Comparison of ENCODE assay signal across 17 cellular contexts in genomic region chr2:61660511-61661388, GRCh38.
DNase-seq lines count a peak whose midpoint lies in the region; ATAC-seq, FAIRE-seq and TF ChIP-seq lines count a peak whose summit lies in the region.
"Had no signal": no experiment of that assay in that cellular context is flagged by ENCODE, and none has a peak within 500 bp of the region (broad histone marks: within the 10 kb centered on the region; RNA-seq: fewer than 3 reads in every experiment).

No MANE protein-coding gene starts in this region.

- peak; percentile 33; the same call in 1 of the 3 replicates for ATAC-seq in GM23338
- ATAC-seq in K562: peak; percentile 34; the same call in 1 of the 3 replicates
- peak; percentile 87 to 88 for ATAC-seq in right cardiac atrium
- no peak for ATAC-seq in gastroesophageal sphincter
- no peak for ATAC-seq in GM18502 (IDR thresholded peaks at IDR 0.05; ENCODE audit: poor library complexity, unreplicated experiment)
- ATAC-seq in activated CD4-positive, CD25-positive, alpha-beta regulatory T cell treated with anti-CD3 and anti-CD28 coated beads, Interleukin-2, amount 50 U/mL, for 24 hours: no peak
- ATAC-seq: foreskin keratinocyte; HCT116; stimulated activated naive B cell treated with anti-CD40 and anti-IgM and Interleukin-4, amounts not matched to agents 10 μg/mL and 1 μg/mL and 100 μg/mL, for 72 hours had no signal

- no peaks in the 10 kb centered on the region for H3K4me1 ChIP-seq in GM23338 (ENCODE audit: insufficient read depth)
- 0 out of 5 replicates have a peak, but pooled peaks cover 0 to 2% of the 10 kb centered on the region in 2 experiments for H3K4me1 ChIP-seq in K562 (replicated peaks in 1 of 2; ENCODE audit: control insufficient read depth in 2 of 2, insufficient read depth in 2 of 2, low read length in 2 of 2)
- peaks cover 7% of the 10 kb centered on the region for H3K4me1 ChIP-seq in right cardiac atrium (ENCODE audit: control insufficient read depth, insufficient read depth, low read length)
- H3K4me1 ChIP-seq in gastroesophageal sphincter: peaks cover 0 to 8% (median 0%) of the 10 kb centered on the region in 3 donors
- H3K4me1 ChIP-seq: foreskin keratinocyte had no signal

- TF ChIP-seq CTCF in GM23338 (conservative IDR thresholded peaks at IDR 0.05; ENCODE audit: low read depth in 2 of 2): no peak
- TF ChIP-seq CTCF in K562 (IDR thresholded peaks at IDR 0.05 in 2 of 3, conservative IDR thresholded peaks at IDR 0.05 in 1 of 3; ENCODE audit: insufficient read depth in 2 of 3, low read depth in 1 of 3, low read length in 3 of 3): no peak
- no peak for TF ChIP-seq CTCF in gastroesophageal sphincter (IDR thresholded peaks at IDR 0.05)

- H3K9me3 ChIP-seq in K562 (replicated peaks; ENCODE audit: control insufficient read depth, insufficient read depth, low read depth, low read length) (no peaks in the 10 kb centered on the region), right cardiac atrium (ENCODE audit: control insufficient read depth, low read length) (no peaks in the 10 kb centered on the region), gastroesophageal sphincter (no peaks in the 10 kb centered on the region)
- H3K9me3 ChIP-seq: neutrophil had no signal

- BruUV-seq in K562 (replicated peaks; lab: Mats Ljungman, UMichigan): no TSS peak

- POLR2A ChIA-PET in K562 (lab: Yijun Ruan, JAX): no interaction called here

- TF ChIP-seq RAD21 in K562 (CRISPR knock-in tag; conservative IDR thresholded peaks at IDR 0.05 in 1 of 2, IDR thresholded peaks at IDR 0.05 in 1 of 2): no peak

- no peaks in the 10 kb centered on the region for H3F3A ChIP-seq in GM23338 (replicated peaks; ENCODE audit: low read depth)

- DNase-seq in GM23338 (ENCODE audit: low spot score): no peak
- no peak for DNase-seq in K562 (ENCODE audit: extremely low read depth in 1 of 4, low spot score in 3 of 4)
- peak in 2 of 3 donors; percentile 23 to 61 for DNase-seq in right cardiac atrium
- peak; percentile 38 for DNase-seq in pons (ENCODE audit: low spot score)
- no peak for DNase-seq in NCI-H69 (lab: John Stamatoyannopoulos, UW)
- DNase-seq: activated CD4-positive, alpha-beta memory T cell treated with anti-CD3 and anti-CD28 coated beads, Interleukin-2, amount 10 ng/mL, durations not matched to agents 7 days and 5 days; foreskin keratinocyte; OCI-M1; stimulated activated naive B cell treated with anti-CD40 and anti-IgM and Interleukin-4, amounts not matched to agents 10 μg/mL and 1 μg/mL and 100 μg/mL, for 72 hours had no signal

- intact Hi-C loops in K562 (cut with micrococcal nuclease) (no loop called here), right cardiac atrium (cut with DNase I) (loop anchor here in 1 of 4 donors (10.0 kb wide), 1 partner anchor 126 kb away; the partner anchor contains the start of gene XPO1)

- TF ChIP-seq POLR2A in K562 (conservative IDR thresholded peaks at IDR 0.05) (no peak), gastroesophageal sphincter (IDR thresholded peaks at IDR 0.05) (no peak)

- H3K27me3 ChIP-seq in GM23338 (ENCODE audit: insufficient read depth): no peaks in the 10 kb centered on the region
- no peaks in the 10 kb centered on the region; a peak in 1 of 5 replicates for H3K27me3 ChIP-seq in K562 (ENCODE audit: control insufficient read depth in 2 of 2, insufficient read depth in 2 of 2, low read length in 2 of 2)
- H3K27me3 ChIP-seq in right cardiac atrium (ENCODE audit: control insufficient read depth, insufficient read depth): no peaks in the 10 kb centered on the region
- H3K27me3 ChIP-seq in gastroesophageal sphincter: no peaks in the 10 kb centered on the region
- H3K27me3 ChIP-seq: neutrophil had no signal

- CTCF ChIA-PET in K562 (lab: Yijun Ruan, JAX; ENCODE audit: low intra/inter-chr PET ratio): no interaction called here

- no peak overlapping the region for H3K27ac Mint-ChIP-seq in GM23338
- H3K27ac Mint-ChIP-seq: activated CD4-positive, alpha-beta memory T cell treated with anti-CD3 and anti-CD28 coated beads, Interleukin-2, amount 10 ng/mL, durations not matched to agents 7 days and 5 days; stimulated activated naive B cell treated with anti-CD40 and anti-IgM and Interleukin-4, amounts not matched to agents 10 μg/mL and 1 μg/mL and 100 μg/mL, for 72 hours; T-helper 2 cell treated with Interferon-gamma antibody and Interleukin-4, amounts not matched to agents 5 μg/mL and 100 μg/mL, for 36 hours had no signal

- H3K4me3 ChIP-seq in GM23338 (no peak overlapping the region), K562 (no peak overlapping the region), right cardiac atrium (ENCODE audit: low read length) (no peak overlapping the region), gastroesophageal sphincter (no peak overlapping the region)

- H3K9me1 ChIP-seq in K562 (ENCODE audit: control insufficient read depth, insufficient read depth, low read length): no peaks in the 10 kb centered on the region

- WGBS in K562 (ENCODE audit: insufficient coverage, low coverage, missing lambda C conversion rate): 15% methylated on average over 4 of the region's 4 CpGs
- 46% methylated on average over 4 of the region's 4 CpGs for WGBS in right cardiac atrium
- 49 to 53% methylated on average over 3 of the region's 4 CpGs for WGBS in gastroesophageal sphincter (ENCODE audit: low coverage in 1 of 2), 2 donors

- no peaks in the 10 kb centered on the region for H3K36me3 ChIP-seq in GM23338 (ENCODE audit: insufficient read depth)
- H3K36me3 ChIP-seq in K562 (ENCODE audit: control insufficient read depth, insufficient read depth, low read length): no peaks in the 10 kb centered on the region
- no peaks in the 10 kb centered on the region for H3K36me3 ChIP-seq in gastroesophageal sphincter
- H3K36me3 ChIP-seq: neutrophil had no signal

- H3K4me2 ChIP-seq in GM23338 (no peak overlapping the region), K562 (ENCODE audit: insufficient read depth, low read length) (no peak overlapping the region)

- H3K9ac ChIP-seq in K562 (ENCODE audit: insufficient read depth in 1 of 2, low read depth in 2 of 2, low read length in 2 of 2): no peak overlapping the region

- no peaks in the 10 kb centered on the region for H3K9me3 Mint-ChIP-seq in GM23338
- H3K9me3 Mint-ChIP-seq: activated CD4-positive, alpha-beta memory T cell treated with anti-CD3 and anti-CD28 coated beads, Interleukin-2, amount 10 ng/mL, durations not matched to agents 7 days and 5 days; stimulated activated naive B cell treated with anti-CD40 and anti-IgM and Interleukin-4, amounts not matched to agents 10 μg/mL and 1 μg/mL and 100 μg/mL, for 72 hours; T-helper 2 cell treated with Interferon-gamma antibody and Interleukin-4, amounts not matched to agents 5 μg/mL and 100 μg/mL, for 36 hours had no signal

- no peaks in the 10 kb centered on the region for H3K27me3 Mint-ChIP-seq in GM23338 (ENCODE audit: insufficient read depth, low read depth, poor library complexity)

- in situ Hi-C loops in K562 (cut with MboI): no loop called here

- peak; percentile 35 for FAIRE-seq in K562 (lab: Jason Lieb, UNC)
- FAIRE-seq: GM18507, islet of Langerhans had no signal

- H3K9me2 ChIP-seq in GM23338 (ENCODE audit: insufficient read depth): no peaks in the 10 kb centered on the region

- H3K27ac ChIP-seq in GM23338 (ENCODE audit: low read depth): no peak overlapping the region
- no peak overlapping the region for H3K27ac ChIP-seq in K562 (ENCODE audit: extremely low read depth, low read depth, low read length)
- H3K27ac ChIP-seq in right cardiac atrium (ENCODE audit: low read length): peak overlapping the region; percentile 98
- H3K27ac ChIP-seq in gastroesophageal sphincter: no peak overlapping the region
- H3K27ac ChIP-seq: foreskin keratinocyte, neutrophil had no signal

- H4K20me1 ChIP-seq in GM23338 (replicated peaks; ENCODE audit: insufficient read depth): no peaks in the 10 kb centered on the region
- no peaks in the 10 kb centered on the region for H4K20me1 ChIP-seq in K562 (replicated peaks; ENCODE audit: control insufficient read depth, insufficient read depth, low read length)

- no peak overlapping the region for H3K4me3 Mint-ChIP-seq in GM23338
- H3K4me3 Mint-ChIP-seq: activated CD4-positive, alpha-beta memory T cell treated with anti-CD3 and anti-CD28 coated beads, Interleukin-2, amount 10 ng/mL, durations not matched to agents 7 days and 5 days; stimulated activated naive B cell treated with anti-CD40 and anti-IgM and Interleukin-4, amounts not matched to agents 10 μg/mL and 1 μg/mL and 100 μg/mL, for 72 hours; T-helper 2 cell treated with Interferon-gamma antibody and Interleukin-4, amounts not matched to agents 5 μg/mL and 100 μg/mL, for 36 hours had no signal

- peak overlapping the region; percentile 48; the same call in 1 of the 2 replicates for H2AFZ ChIP-seq in GM23338
- H2AFZ ChIP-seq in K562 (ENCODE audit: low read depth, low read length): 0 out of 2 replicates have a peak overlapping the region, but pooled peaks have one; percentile 4

- H3K79me2 ChIP-seq in GM23338 (replicated peaks; ENCODE audit: insufficient read depth) (no peaks in the 10 kb centered on the region), K562 (ENCODE audit: control insufficient read depth, insufficient read depth, low read length) (no peaks in the 10 kb centered on the region)

- no peaks in the 10 kb centered on the region for H3K36me3 Mint-ChIP-seq in GM23338 (ENCODE audit: low read depth)
- H3K36me3 Mint-ChIP-seq: stimulated activated naive B cell treated with anti-CD40 and anti-IgM and Interleukin-4, amounts not matched to agents 10 μg/mL and 1 μg/mL and 100 μg/mL, for 72 hours had no signal

- H3K4me1 Mint-ChIP-seq in GM23338: 0 out of 3 replicates have a peak, but pooled peaks cover 2% of the 10 kb centered on the region
- H3K4me1 Mint-ChIP-seq: stimulated activated naive B cell treated with anti-CD40 and anti-IgM and Interleukin-4, amounts not matched to agents 10 μg/mL and 1 μg/mL and 100 μg/mL, for 72 hours had no signal

- TF ChIP-seq EP300 in K562 (IDR thresholded peaks at IDR 0.05; ENCODE audit: low read length): no peak
- no peak for TF ChIP-seq EP300 in gastroesophageal sphincter (IDR thresholded peaks at IDR 0.05)

TF ChIP-seq in GM23338, 12 proteins besides CTCF, POLR2A, EP300 and RAD21 (continues in another document):
- TF ChIP-seq POLR2AphosphoS5 (IDR thresholded peaks at IDR 0.05; ENCODE audit: low read depth) (no peak), NANOG (IDR thresholded peaks at IDR 0.05; ENCODE audit: borderline replicate concordance) (no peak), JUNB (IDR thresholded peaks at IDR 0.05; ENCODE audit: unreplicated experiment) (no peak), STAT1 (IDR thresholded peaks at IDR 0.05; ENCODE audit: unreplicated experiment) (no peak), EZH2phosphoT487 (IDR thresholded peaks at IDR 0.05; ENCODE audit: unreplicated experiment) (no peak), EZH2 (IDR thresholded peaks at IDR 0.05; ENCODE audit: low read depth, unreplicated experiment) (no peak)

TF ChIP-seq in K562, 482 proteins besides CTCF, POLR2A, EP300 and RAD21 (continues in another document):
- no peak for TF ChIP-seq NCOR1 (IDR thresholded peaks at IDR 0.05)
- TF ChIP-seq RBBP5 (IDR thresholded peaks at IDR 0.05; ENCODE audit: borderline replicate concordance, insufficient read depth, low read length, poor library complexity, severe bottlenecking): no peak
- no peak for TF ChIP-seq NCOA4 (IDR thresholded peaks at IDR 0.05; ENCODE audit: partially characterized antibody)
- TF ChIP-seq JUNB (CRISPR knock-in tag; conservative IDR thresholded peaks at IDR 0.05): no peak
- no peak for TF ChIP-seq ZBTB8A (IDR thresholded peaks at IDR 0.05; ENCODE audit: partially characterized antibody)
- no peak for TF ChIP-seq STAG1 (CRISPR knock-in tag; IDR thresholded peaks at IDR 0.05; ENCODE audit: borderline replicate concordance)

Comparison
In these comparisons a context has a peak if more than half of its experiments do, and no peak if none do; other contexts are left out.
1. ATAC-seq: peak in GM23338 (single experiment), K562 (single experiment) and right cardiac atrium (2 of 2); none in gastroesophageal sphincter (single experiment), GM18502 (single experiment) and activated CD4-positive, CD25-positive, alpha-beta regulatory T cell treated with anti-CD3 and anti-CD28 coated beads, Interleukin-2, amount 50 U/mL, for 24 hours (0 of 2).
2. DNase-seq: peak in right cardiac atrium (2 of 3) and pons (single experiment); none in GM23338 (single experiment), K562 (0 of 4) and NCI-H69 (single experiment).